13 cellular contexts compared by ENCODE assay signal in genomic region chr17:50304781-50305404, GRCh38. TPM values are rescaled to one million over a fixed set of nuclear protein-coding genes. Genes with fewer than 3 reads are reported as not detected.
DNase-seq lines count a peak whose midpoint lies in the region; ATAC-seq and TF ChIP-seq lines count a peak whose summit lies in the region.
"Had no signal": no experiment of that assay in that cellular context is flagged by ENCODE, and none has a peak within 500 bp of the region (broad histone marks: within the 10 kb centered on the region; RNA-seq: fewer than 3 reads in every experiment).

No MANE protein-coding gene starts in this region.

- no peak overlapping the region for H2AFZ ChIP-seq in mesenchymal stem cell (ENCODE audit: low read depth, low read length)

- H3K4me2 ChIP-seq in mesenchymal stem cell (ENCODE audit: low read length, poor library complexity, severe bottlenecking), result no peak overlapping the region

- no peak overlapping the region for H2BK120ac ChIP-seq in mesenchymal stem cell (ENCODE audit: low read depth, low read length)

- peak; percentile 66 for ATAC-seq in stimulated activated naive CD8-positive, alpha-beta T cell treated with anti-CD3 and anti-CD28 coated beads, Interleukin-15, amount 100 ng/mL, for 72 hours
- ATAC-seq in stimulated activated naive CD8-positive, alpha-beta T cell treated with anti-CD3 and anti-CD28 coated beads, Interleukin-15, Interleukin-2, amounts not matched to agents 100 U/mL and 50 U/mL, for 24 hours, result no peak
- ATAC-seq in aorta (ENCODE audit: low FRiP score), result peak; percentile 56
- no peak for ATAC-seq in GM21360 (IDR thresholded peaks at IDR 0.05; ENCODE audit: unreplicated experiment)
- ATAC-seq: HCT116 had no signal

- peak overlapping the region in 1 of 2 donors; percentile 37 for H3K4me3 Mint-ChIP-seq in stimulated activated naive CD8-positive, alpha-beta T cell treated with anti-CD3 and anti-CD28 coated beads, Interleukin-15, amount 100 ng/mL, for 72 hours
- H3K4me3 Mint-ChIP-seq in brain, result peak overlapping the region in 1 of 5 experiments; percentile 12

- H3K14ac ChIP-seq in mesenchymal stem cell (ENCODE audit: low read length in 2 of 2), result peak overlapping the region in 1 of 2 experiments; percentile 76

- H4K8ac ChIP-seq in mesenchymal stem cell (ENCODE audit: low read length), result peak overlapping the region; percentile 73

- no peak overlapping the region for H2AK5ac ChIP-seq in mesenchymal stem cell (ENCODE audit: low read length, severe bottlenecking)

- WGBS in mesenchymal stem cell, result 38% methylated on average over 6 of the region's 7 CpGs
- WGBS in aorta, 2 donors, result 4 to 8% methylated on average over 7 of the region's 7 CpGs

- no peak overlapping the region for H3K4me3 ChIP-seq in mesenchymal stem cell (ENCODE audit: insufficient read depth in 1 of 2, low read depth in 1 of 2, low read length in 2 of 2)
- H3K4me3 ChIP-seq in aorta (ENCODE audit: low read length in 2 of 2), result no peak overlapping the region
- H3K4me3 ChIP-seq: colonic mucosa, Peyer's patch, tibial nerve had no signal

- peak overlapping the region; percentile 22 for H4K91ac ChIP-seq in mesenchymal stem cell (ENCODE audit: low read length)

- H3K27me3 ChIP-seq in mesenchymal stem cell (ENCODE audit: control insufficient read depth in 1 of 2, insufficient read depth in 1 of 2, low read length in 2 of 2) (no peaks in the 10 kb centered on the region), aorta (ENCODE audit: control insufficient read depth in 1 of 2, insufficient read depth in 2 of 2, low read length in 1 of 2) (no peaks in the 10 kb centered on the region)
- H3K27me3 ChIP-seq: colonic mucosa, Peyer's patch, tibial nerve had no signal

- H3K36me3 ChIP-seq in mesenchymal stem cell (ENCODE audit: control insufficient read depth in 1 of 2, insufficient read depth in 2 of 2, low read depth in 1 of 2, low read length in 2 of 2) (no peaks in the 10 kb centered on the region), aorta (ENCODE audit: control insufficient read depth in 1 of 2, insufficient read depth in 2 of 2, low read length in 1 of 2) (no peaks in the 10 kb centered on the region)
- H3K36me3 ChIP-seq: colonic mucosa, Peyer's patch, tibial nerve had no signal

- H2BK15ac ChIP-seq in mesenchymal stem cell (ENCODE audit: low read depth, poor library complexity, severe bottlenecking), result peak overlapping the region; percentile 31

- H3K27ac Mint-ChIP-seq in stimulated activated naive CD8-positive, alpha-beta T cell treated with anti-CD3 and anti-CD28 coated beads, Interleukin-15, amount 100 ng/mL, for 72 hours, result peak overlapping the region; percentile 93 to 96
- H3K27ac Mint-ChIP-seq in brain, result peak overlapping the region in 4 of 5 experiments; percentile 36 to 82 (median 68)

- no peak overlapping the region for H3K23ac ChIP-seq in mesenchymal stem cell (ENCODE audit: low read length in 2 of 2)

- H3K4ac ChIP-seq in mesenchymal stem cell (ENCODE audit: low read depth in 1 of 2, low read length in 2 of 2), result peak overlapping the region in 1 of 2 experiments; percentile 42

- peaks cover 36% of the 10 kb centered on the region for H3K27me3 Mint-ChIP-seq in stimulated activated naive CD8-positive, alpha-beta T cell treated with anti-CD3 and anti-CD28 coated beads, Interleukin-15, amount 100 ng/mL, for 72 hours
- H3K27me3 Mint-ChIP-seq in brain, result peaks cover 13% of the 10 kb centered on the region

- H3K9me3 ChIP-seq in mesenchymal stem cell (ENCODE audit: control insufficient read depth, low read length), result no peaks in the 10 kb centered on the region
- no peaks in the 10 kb centered on the region for H3K9me3 ChIP-seq in aorta (ENCODE audit: control insufficient read depth, low read length)
- H3K9me3 ChIP-seq: colonic mucosa, Peyer's patch, tibial nerve had no signal

- H3K9me3 Mint-ChIP-seq in stimulated activated naive CD8-positive, alpha-beta T cell treated with anti-CD3 and anti-CD28 coated beads, Interleukin-15, amount 100 ng/mL, for 72 hours, result no peaks in the 10 kb centered on the region
- H3K9me3 Mint-ChIP-seq in brain, result peaks cover 0 to 3% (median 0%) of the 10 kb centered on the region in 5 experiments

- intact Hi-C loops in aorta (cut with DNase I), result no loop called here

- no peaks in the 10 kb centered on the region for H3K79me1 ChIP-seq in mesenchymal stem cell (replicated peaks; ENCODE audit: low read length, poor library complexity, severe bottlenecking)

- H3K4me1 ChIP-seq in mesenchymal stem cell (ENCODE audit: control insufficient read depth, insufficient read depth, low read depth, low read length) (peaks cover 2% of the 10 kb centered on the region), aorta (ENCODE audit: control insufficient read depth in 1 of 2, insufficient read depth in 2 of 2, low read length in 2 of 2) (no peaks in the 10 kb centered on the region)
- H3K4me1 ChIP-seq: colonic mucosa had no signal

- peak overlapping the region; percentile 32 for H3K9ac ChIP-seq in mesenchymal stem cell (ENCODE audit: low read length)

- peak in 1 of 2 donors; percentile 25 for DNase-seq in stimulated activated naive CD8-positive, alpha-beta T cell treated with anti-CD3 and anti-CD28 coated beads, Interleukin-15, amount 100 ng/mL, for 72 hours
- DNase-seq in stimulated activated naive CD8-positive, alpha-beta T cell treated with anti-CD3 and anti-CD28 coated beads, Interleukin-15, Interleukin-2, amounts not matched to agents 100 U/mL and 50 U/mL, for 24 hours, result no peak
- peak; percentile 50 for DNase-seq in mesenchymal stem cell
- DNase-seq in aorta, result no peak
- DNase-seq in activated CD8-positive, alpha-beta memory T cell treated with anti-CD3 and anti-CD28 coated beads, Interleukin-2, amount 50 U/mL, for 48 hours, result no peak
- DNase-seq in hypothalamus (lab: John Stamatoyannopoulos, UW), result no peak
- DNase-seq: colonic mucosa, NCI-H2081 treated with DMSO at 0.1 percent for 48 hours, Peyer's patch had no signal

- TF ChIP-seq CTCF in brain (conservative IDR thresholded peaks at IDR 0.05), result no peak

- no peak overlapping the region for H2BK5ac ChIP-seq in mesenchymal stem cell (ENCODE audit: low read depth, low read length, poor library complexity, severe bottlenecking)

- H2BK12ac ChIP-seq in mesenchymal stem cell (ENCODE audit: low read length in 2 of 2), result peak overlapping the region; percentile 23 to 71

- H3K4me1 Mint-ChIP-seq in stimulated activated naive CD8-positive, alpha-beta T cell treated with anti-CD3 and anti-CD28 coated beads, Interleukin-15, amount 100 ng/mL, for 72 hours, result peaks cover 32% of the 10 kb centered on the region
- H3K4me1 Mint-ChIP-seq in brain, result peaks cover 22% of the 10 kb centered on the region

- H3K18ac ChIP-seq in mesenchymal stem cell (ENCODE audit: low read depth in 1 of 2, low read length in 2 of 2), result peak overlapping the region; percentile 16 to 85

- no peak overlapping the region for H3K27ac ChIP-seq in mesenchymal stem cell (ENCODE audit: low read length, poor library complexity, severe bottlenecking)
- no peak overlapping the region for H3K27ac ChIP-seq in aorta (ENCODE audit: low read depth in 1 of 2, low read length in 2 of 2)
- H3K27ac ChIP-seq: colonic mucosa had no signal

- H3K36me3 Mint-ChIP-seq in brain, result no peaks in the 10 kb centered on the region

RNA-seq across cellular contexts. Expression of gene TMEM92, which starts 30.6 kb away (rescaled TPM):
- polyA plus RNA-seq in brain (ENCODE audit: insufficient read depth, low read depth, low replicate concordance), result not detected
- 0.86 TPM for polyA plus RNA-seq in mesenchymal stem cell (2013, experiment 1 of 2)
- 0.62 TPM for polyA plus RNA-seq in mesenchymal stem cell (2013, experiment 2 of 2)
- 1 to 10 TPM in 1 of 2 donors, under 1 TPM in 1; 0.94 to 1.4 TPM for total RNA-seq in aorta
- polyA plus RNA-seq in aorta, result 10 to 100 TPM in 1 of 2 donors, not detected in 1; 12.4 TPM

RNA-seq across cellular contexts. Expression of gene XYLT2, which starts 41.0 kb away (rescaled TPM):
- polyA plus RNA-seq in brain (ENCODE audit: insufficient read depth, low read depth, low replicate concordance), result 5.6 TPM
- polyA plus RNA-seq in mesenchymal stem cell (2013, experiment 1 of 2), result 27.9 TPM
- 27.6 TPM for polyA plus RNA-seq in mesenchymal stem cell (2013, experiment 2 of 2)
- 10 to 100 TPM; 16.4 to 22.2 TPM for total RNA-seq in aorta
- 10 to 100 TPM in 1 of 2 donors, 1 to 10 TPM in 1; 4.0 to 19.3 TPM for polyA plus RNA-seq in aorta

Comparison
In these comparisons a context has a peak if more than half of its experiments do, and no peak if none do; other contexts are left out.
1. ATAC-seq: peak in stimulated activated naive CD8-positive, alpha-beta T cell treated with anti-CD3 and anti-CD28 coated beads, Interleukin-15, amount 100 ng/mL, for 72 hours (single experiment) and aorta (single experiment); none in stimulated activated naive CD8-positive, alpha-beta T cell treated with anti-CD3 and anti-CD28 coated beads, Interleukin-15, Interleukin-2, amounts not matched to agents 100 U/mL and 50 U/mL, for 24 hours (single experiment) and GM21360 (single experiment).